Comparison of ENCODE assay signal across 1 cellular context in the genomic region with DNA sequence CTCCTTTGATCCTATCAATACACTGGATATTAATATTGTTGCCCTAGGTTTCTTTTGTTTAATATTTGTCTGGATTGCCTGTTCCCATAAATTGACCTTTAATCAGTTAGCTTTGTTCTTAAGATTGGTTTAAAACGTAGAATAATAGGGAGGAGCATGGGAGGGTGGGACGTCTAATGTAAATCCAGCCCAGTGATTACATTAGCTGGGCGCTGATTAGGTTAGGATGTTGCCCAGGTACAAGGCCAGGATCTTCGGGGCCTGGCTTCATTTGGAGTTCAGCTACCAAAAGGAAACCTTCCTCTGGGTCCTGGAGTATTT.
TF ChIP-seq lines count a peak whose summit lies in the region.

A gene with protein sequence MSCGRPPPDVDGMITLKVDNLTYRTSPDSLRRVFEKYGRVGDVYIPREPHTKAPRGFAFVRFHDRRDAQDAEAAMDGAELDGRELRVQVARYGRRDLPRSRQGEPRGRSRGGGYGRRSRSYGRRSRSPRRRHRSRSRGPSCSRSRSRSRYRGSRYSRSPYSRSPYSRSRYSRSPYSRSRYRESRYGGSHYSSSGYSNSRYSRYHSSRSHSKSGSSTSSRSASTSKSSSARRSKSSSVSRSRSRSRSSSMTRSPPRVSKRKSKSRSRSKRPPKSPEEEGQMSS (plus strand): TSS at position 199 of the 321 bp plus-strand sequence. CDS start 308 bp downstream, outside the sequence.

TF ChIP-seq in WTC11, 78 proteins besides CTCF, POLR2A, EP300 and RAD21 (continued from another document):
- TF ChIP-seq, protein P1, sequence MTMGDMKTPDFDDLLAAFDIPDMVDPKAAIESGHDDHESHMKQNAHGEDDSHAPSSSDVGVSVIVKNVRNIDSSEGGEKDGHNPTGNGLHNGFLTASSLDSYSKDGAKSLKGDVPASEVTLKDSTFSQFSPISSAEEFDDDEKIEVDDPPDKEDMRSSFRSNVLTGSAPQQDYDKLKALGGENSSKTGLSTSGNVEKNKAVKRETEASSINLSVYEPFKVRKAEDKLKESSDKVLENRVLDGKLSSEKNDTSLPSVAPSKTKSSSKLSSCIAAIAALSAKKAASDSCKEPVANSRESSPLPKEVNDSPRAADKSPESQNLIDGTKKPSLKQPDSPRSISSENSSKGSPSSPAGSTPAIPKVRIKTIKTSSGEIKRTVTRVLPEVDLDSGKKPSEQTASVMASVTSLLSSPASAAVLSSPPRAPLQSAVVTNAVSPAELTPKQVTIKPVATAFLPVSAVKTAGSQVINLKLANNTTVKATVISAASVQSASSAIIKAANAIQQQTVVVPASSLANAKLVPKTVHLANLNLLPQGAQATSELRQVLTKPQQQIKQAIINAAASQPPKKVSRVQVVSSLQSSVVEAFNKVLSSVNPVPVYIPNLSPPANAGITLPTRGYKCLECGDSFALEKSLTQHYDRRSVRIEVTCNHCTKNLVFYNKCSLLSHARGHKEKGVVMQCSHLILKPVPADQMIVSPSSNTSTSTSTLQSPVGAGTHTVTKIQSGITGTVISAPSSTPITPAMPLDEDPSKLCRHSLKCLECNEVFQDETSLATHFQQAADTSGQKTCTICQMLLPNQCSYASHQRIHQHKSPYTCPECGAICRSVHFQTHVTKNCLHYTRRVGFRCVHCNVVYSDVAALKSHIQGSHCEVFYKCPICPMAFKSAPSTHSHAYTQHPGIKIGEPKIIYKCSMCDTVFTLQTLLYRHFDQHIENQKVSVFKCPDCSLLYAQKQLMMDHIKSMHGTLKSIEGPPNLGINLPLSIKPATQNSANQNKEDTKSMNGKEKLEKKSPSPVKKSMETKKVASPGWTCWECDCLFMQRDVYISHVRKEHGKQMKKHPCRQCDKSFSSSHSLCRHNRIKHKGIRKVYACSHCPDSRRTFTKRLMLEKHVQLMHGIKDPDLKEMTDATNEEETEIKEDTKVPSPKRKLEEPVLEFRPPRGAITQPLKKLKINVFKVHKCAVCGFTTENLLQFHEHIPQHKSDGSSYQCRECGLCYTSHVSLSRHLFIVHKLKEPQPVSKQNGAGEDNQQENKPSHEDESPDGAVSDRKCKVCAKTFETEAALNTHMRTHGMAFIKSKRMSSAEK (CRISPR knock-in tag; IDR thresholded peaks at IDR 0.05; ENCODE audit: borderline replicate concordance): no peak
- TF ChIP-seq EMX1 (CRISPR knock-in tag; IDR thresholded peaks at IDR 0.05) (no peak), ETV6 (CRISPR knock-in tag; IDR thresholded peaks at IDR 0.05) (no peak), NFYB (CRISPR knock-in tag; conservative IDR thresholded peaks at IDR 0.05; ENCODE audit: low read depth) (no peak)
- TF ChIP-seq, protein P2, sequence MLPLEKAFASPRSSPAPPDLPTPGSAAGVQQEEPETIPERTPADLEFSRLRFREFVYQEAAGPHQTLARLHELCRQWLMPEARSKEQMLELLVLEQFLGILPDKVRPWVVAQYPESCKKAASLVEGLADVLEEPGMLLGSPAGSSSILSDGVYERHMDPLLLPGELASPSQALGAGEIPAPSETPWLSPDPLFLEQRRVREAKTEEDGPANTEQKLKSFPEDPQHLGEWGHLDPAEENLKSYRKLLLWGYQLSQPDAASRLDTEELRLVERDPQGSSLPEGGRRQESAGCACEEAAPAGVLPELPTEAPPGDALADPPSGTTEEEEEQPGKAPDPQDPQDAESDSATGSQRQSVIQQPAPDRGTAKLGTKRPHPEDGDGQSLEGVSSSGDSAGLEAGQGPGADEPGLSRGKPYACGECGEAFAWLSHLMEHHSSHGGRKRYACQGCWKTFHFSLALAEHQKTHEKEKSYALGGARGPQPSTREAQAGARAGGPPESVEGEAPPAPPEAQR (CRISPR knock-in tag; IDR thresholded peaks at IDR 0.05): no peak
- TF ChIP-seq, protein P3, sequence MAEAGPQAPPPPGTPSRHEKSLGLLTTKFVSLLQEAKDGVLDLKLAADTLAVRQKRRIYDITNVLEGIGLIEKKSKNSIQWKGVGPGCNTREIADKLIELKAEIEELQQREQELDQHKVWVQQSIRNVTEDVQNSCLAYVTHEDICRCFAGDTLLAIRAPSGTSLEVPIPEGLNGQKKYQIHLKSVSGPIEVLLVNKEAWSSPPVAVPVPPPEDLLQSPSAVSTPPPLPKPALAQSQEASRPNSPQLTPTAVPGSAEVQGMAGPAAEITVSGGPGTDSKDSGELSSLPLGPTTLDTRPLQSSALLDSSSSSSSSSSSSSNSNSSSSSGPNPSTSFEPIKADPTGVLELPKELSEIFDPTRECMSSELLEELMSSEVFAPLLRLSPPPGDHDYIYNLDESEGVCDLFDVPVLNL (CRISPR knock-in tag; IDR thresholded peaks at IDR 0.05; ENCODE audit: borderline replicate concordance, low read depth): no peak
